20 cellular contexts compared by ENCODE assay signal in genomic region chr6:152874846-152875568, GRCh38.
A peak's percentile ranks its signal among the peaks of the same experiment; 100 is the strongest.
DNase-seq lines count a peak whose midpoint lies in the region; ATAC-seq, FAIRE-seq and TF ChIP-seq lines count a peak whose summit lies in the region.
"Had no signal": no experiment of that assay in that cellular context is flagged by ENCODE, and none has a peak within 500 bp of the region (broad histone marks: within the 10 kb centered on the region; RNA-seq: fewer than 3 reads in every experiment).

No MANE protein-coding gene starts in this region.

- H2BK20ac ChIP-seq in H9 (ENCODE audit: low read depth, low read length, poor library complexity, severe bottlenecking) = no peak overlapping the region

- TF ChIP-seq POLR2A in GM12878 (IDR thresholded peaks at IDR 0.05; ENCODE audit: low read depth, low read length) (no peak), H54 (IDR thresholded peaks at IDR 0.05; ENCODE audit: low read depth, low read length) (no peak)

- no peaks in the 10 kb centered on the region for H3K23me2 ChIP-seq in H9 (ENCODE audit: insufficient read length, low read depth, low read length, poor library complexity, severe bottlenecking)

- H3K79me1 ChIP-seq in H9 (ENCODE audit: insufficient read depth, low read depth, low read length, poor library complexity, severe bottlenecking) = no peaks in the 10 kb centered on the region

- 0 out of 3 replicates have a peak, but pooled peaks have one; percentile 32 for TF ChIP-seq CTCF in H9 (conservative IDR thresholded peaks at IDR 0.05)
- TF ChIP-seq CTCF in GM12878 (IDR thresholded peaks at IDR 0.05 in 2 of 3, conservative IDR thresholded peaks at IDR 0.05 in 1 of 3; ENCODE audit: control insufficient read depth in 2 of 3, extremely low read depth in 1 of 3, insufficient read depth in 1 of 3, low read depth in 3 of 3, low read length in 3 of 3) = no peak

- no peaks in the 10 kb centered on the region for H3K4me1 Mint-ChIP-seq in H9

- no peak overlapping the region for H3K56ac ChIP-seq in H9 (ENCODE audit: insufficient read length, low read depth, low read length)

- FAIRE-seq in GM12878 (lab: Jason Lieb, UNC) (no peak), H54 (lab: Jason Lieb, UNC) (no peak)
- FAIRE-seq: G401.6, GM18507, RCC 7860 had no signal

- no peak overlapping the region for H3K9ac ChIP-seq in H9 (ENCODE audit: extremely low read depth, insufficient read length, low read length)
- H3K9ac ChIP-seq in GM12878 (ENCODE audit: control insufficient read depth, insufficient read depth, low read length) = no peak overlapping the region

- no peak for DNase-seq in H9
- DNase-seq in NCI-H1092 (lab: John Stamatoyannopoulos, UW) = peak; percentile 2
- no peak for DNase-seq in GM12878 (ENCODE audit: low read depth, low spot score)
- DNase-seq in H54 (ENCODE audit: insufficient read length, low spot score) = no peak
- no peak for DNase-seq in cerebellar nuclear complex (lab: John Stamatoyannopoulos, UW)
- DNase-seq: ACHN, C1 segment of cervical spinal cord, HCEC 1CT, MM.1S, NCI-H1105 treated with DMSO at 0.1 percent for 48 hours, NCI-H2029 treated with DMSO at 0.1 percent for 48 hours, NCI-H2171, NCI-H345, NCI-H524 treated with DMSO at 0.1 percent for 48 hours, NCI-H82 had no signal

- no peak overlapping the region for H2BK120ac ChIP-seq in H9 (ENCODE audit: low read depth, low read length, poor library complexity, severe bottlenecking)

- H3K27me3 ChIP-seq in H9 (ENCODE audit: insufficient read depth, low read length) (no peaks in the 10 kb centered on the region), GM12878 (replicated peaks in 1 of 2; ENCODE audit: control insufficient read depth in 2 of 2, insufficient read depth in 2 of 2, low read length in 1 of 2) (no peaks in the 10 kb centered on the region)

- H3K4me1 ChIP-seq in H9 (ENCODE audit: insufficient read depth, low read length) (no peaks in the 10 kb centered on the region), GM12878 (ENCODE audit: control insufficient read depth, insufficient read depth, low read length) (no peaks in the 10 kb centered on the region)

- SMC1A ChIA-PET in GM12878 (lab: Charles Lee; ENCODE audit: uncharacterized antibody, unreplicated experiment) = no interaction called here

- H3K27ac ChIP-seq in H9 (ENCODE audit: insufficient read length, low read depth, low read length) = no peak overlapping the region
- H3K27ac ChIP-seq in GM12878 (ENCODE audit: control insufficient read depth, insufficient read depth) = no peak overlapping the region

- no peak for TF ChIP-seq EP300 in GM12878 (IDR thresholded peaks at IDR 0.05; ENCODE audit: borderline replicate concordance in 1 of 2, control insufficient read depth in 1 of 2, low read depth in 2 of 2, low read length in 2 of 2)

- WGBS in H9 (ENCODE audit: extremely low coverage, insufficient read length, low lambda C conversion rate) = no CpG with 5 or more reads among the region's 6 CpGs
- WGBS in GM12878 (ENCODE audit: insufficient coverage, insufficient replicate concordance, low lambda C conversion rate, missing lambda C conversion rate) = 21% methylated on average over 6 of the region's 6 CpGs

- no peak overlapping the region for H2BK5ac ChIP-seq in H9 (ENCODE audit: insufficient read length, low read length)

- no peak overlapping the region for H3K4me3 Mint-ChIP-seq in H9

- in situ Hi-C loops in GM12878 (cut with MboI) = no loop called here

- H4K20me1 ChIP-seq in H9 (ENCODE audit: control insufficient read depth, insufficient read depth, insufficient read length) = no peaks in the 10 kb centered on the region
- H4K20me1 ChIP-seq in GM12878 (ENCODE audit: control insufficient read depth, insufficient read depth) = no peaks in the 10 kb centered on the region

- no peak overlapping the region for H4K91ac ChIP-seq in H9 (ENCODE audit: insufficient read length, low read depth, low read length)

- H3K79me2 ChIP-seq in H9 (ENCODE audit: insufficient read depth, low read length) = no peaks in the 10 kb centered on the region
- no peaks in the 10 kb centered on the region for H3K79me2 ChIP-seq in GM12878 (ENCODE audit: control insufficient read depth, insufficient read depth, low read length)

- H3T11ph ChIP-seq in H9 (ENCODE audit: low read length) = no peak overlapping the region

- no TSS peak for BruUV-seq in GM12878 (replicated peaks; lab: Mats Ljungman, UMichigan)

- RAD21 ChIA-PET in GM12878 (lab: Charles Lee; ENCODE audit: unreplicated experiment) = no interaction called here

- H3K4me3 ChIP-seq in GM12878 = no peak overlapping the region

- no peak overlapping the region for H3K23ac ChIP-seq in H9 (ENCODE audit: insufficient read length, low read depth, low read length)

- no peaks in the 10 kb centered on the region; a peak in 1 of 7 replicates for H3K36me3 Mint-ChIP-seq in H9 (ENCODE audit: insufficient read depth in 1 of 3, low read depth in 3 of 3)

- no peak overlapping the region for H3K14ac ChIP-seq in H9 (ENCODE audit: insufficient read depth, low read length)

- H2BK15ac ChIP-seq in H9 (ENCODE audit: low read depth, low read length) = no peak overlapping the region

- H2AFZ ChIP-seq in H9 (ENCODE audit: low read length) (no peak overlapping the region), GM12878 (ENCODE audit: control insufficient read depth, low read depth, low read length) (no peak overlapping the region)

- intact Hi-C loops in GM12878 (cut with micrococcal nuclease; ENCODE audit: unreplicated experiment) = no loop called here

- CTCF ChIA-PET in GM12878 (lab: Yijun Ruan, JAX) = no interaction called here

- H3K9me3 ChIP-seq in H9 (ENCODE audit: control insufficient read depth, low read depth, low read length) (no peaks in the 10 kb centered on the region), GM12878 (replicated peaks; ENCODE audit: control insufficient read depth, insufficient read depth, low read length) (no peaks in the 10 kb centered on the region)

- H3K36me3 ChIP-seq in GM12878 (ENCODE audit: control insufficient read depth in 2 of 2, insufficient read depth in 2 of 2, low read length in 1 of 2) = no peaks in the 10 kb centered on the region

- no peak overlapping the region for H4K5ac ChIP-seq in H9 (ENCODE audit: insufficient read length, low read depth, low read length)

- no peak for TF ChIP-seq RAD21 in GM12878 (IDR thresholded peaks at IDR 0.05; ENCODE audit: insufficient read depth, low read depth, low read length)

- no peak overlapping the region for H2AK5ac ChIP-seq in H9 (ENCODE audit: insufficient read length, low read length)

- H3K9me3 Mint-ChIP-seq in H9 = peaks cover 3 to 6% of the 10 kb centered on the region in 2 experiments; a peak in 1 of 5 replicates

- no peak overlapping the region for H4K8ac ChIP-seq in H9 (replicated peaks; ENCODE audit: insufficient read length, low read depth, low read length)

- H3K27ac Mint-ChIP-seq in H9 = no peak overlapping the region

- H3K18ac ChIP-seq in H9 (ENCODE audit: insufficient read length, low read depth, low read length) = no peak overlapping the region

- POLR2A ChIA-PET in GM12878 (lab: Charles Lee) = no interaction called here

- H3K4me2 ChIP-seq in H9 (ENCODE audit: insufficient read depth, insufficient read length, low read length) (no peak overlapping the region), GM12878 (ENCODE audit: control insufficient read depth, insufficient read depth) (no peak overlapping the region)

- H3K27me3 Mint-ChIP-seq in H9 (ENCODE audit: low read depth) = no peaks in the 10 kb centered on the region; the same call in 1 of the 2 replicates

- H2BK12ac ChIP-seq in H9 (ENCODE audit: insufficient read length, low read depth, low read length) = no peak overlapping the region

- H3K4ac ChIP-seq in H9 (ENCODE audit: low read depth, low read length) = no peak overlapping the region

- ATAC-seq in GM12878 = peak; percentile 29; the same call in 1 of the 3 replicates
- ATAC-seq in HG03565 (IDR thresholded peaks at IDR 0.05; ENCODE audit: unreplicated experiment) = no peak
- no peak for ATAC-seq in GM21717 (IDR thresholded peaks at IDR 0.05; ENCODE audit: unreplicated experiment)

TF ChIP-seq in GM12878, 131 proteins besides CTCF, POLR2A, EP300 and RAD21 (continues in another document):
- TF ChIP-seq HCFC1 (IDR thresholded peaks at IDR 0.05; ENCODE audit: low read length) = no peak
- no peak for TF ChIP-seq CREM (IDR thresholded peaks at IDR 0.05; ENCODE audit: low read depth)
- no peak for TF ChIP-seq SP1 (IDR thresholded peaks at IDR 0.05; ENCODE audit: low read depth, low read length)
- no peak for TF ChIP-seq SUPT20H (IDR thresholded peaks at IDR 0.05; ENCODE audit: borderline replicate concordance, control insufficient read depth, low read depth, low read length)
- TF ChIP-seq ASH2L (IDR thresholded peaks at IDR 0.05; ENCODE audit: borderline replicate concordance, low read depth) = no peak
- TF ChIP-seq POLR2AphosphoS2 (IDR thresholded peaks at IDR 0.05; ENCODE audit: low read depth, low read length) = no peak
- no peak for TF ChIP-seq HSF1 (IDR thresholded peaks at IDR 0.05; ENCODE audit: low read depth, low read length)
- TF ChIP-seq NFXL1 (IDR thresholded peaks at IDR 0.05; ENCODE audit: borderline replicate concordance) = no peak
- TF ChIP-seq JUNB (IDR thresholded peaks at IDR 0.05) = no peak
- TF ChIP-seq ZNF24 (IDR thresholded peaks at IDR 0.05) = no peak
- TF ChIP-seq EED (IDR thresholded peaks at IDR 0.05; ENCODE audit: low read depth) = no peak
- TF ChIP-seq CREB1 (IDR thresholded peaks at IDR 0.05; ENCODE audit: low read depth) = no peak
